Comparison of ENCODE assay signal across 25 cellular contexts in genomic region chr17:60371416-60371815, GRCh38. TPM values are rescaled to one million over a fixed set of nuclear protein-coding genes. Genes with fewer than 3 reads are reported as not detected.
DNase-seq lines count a peak whose midpoint lies in the region; ATAC-seq, FAIRE-seq and TF ChIP-seq lines count a peak whose summit lies in the region.
"Had no signal": no experiment of that assay in that cellular context is flagged by ENCODE, and none has a peak within 500 bp of the region (broad histone marks: within the 10 kb centered on the region; RNA-seq: fewer than 3 reads in every experiment).

No MANE protein-coding gene starts in this region.

- POLR2A ChIA-PET in HepG2 (lab: Yijun Ruan, JAX), result interaction anchor here (1.0 to 1.8 kb wide), 2 partner anchors 10 to 228 kb away, joined by 3 read pairs; partner anchors contain the start of gene PPM1D

- 98% methylated on average over 3 of the region's 3 CpGs for WGBS in HepG2 (ENCODE audit: low lambda C conversion rate)
- 94% methylated on average over 3 of the region's 3 CpGs for WGBS in right lobe of liver (ENCODE audit: insufficient coverage, low coverage, low lambda C conversion rate, missing lambda C conversion rate)

- peaks cover 35% of the 10 kb centered on the region for H3K79me2 ChIP-seq in HepG2 (ENCODE audit: insufficient read depth, low read length)

- ATAC-seq in HepG2, result no peak
- no peak for ATAC-seq in right lobe of liver
- no peak for ATAC-seq in naive B cell (ENCODE audit: low read depth in 2 of 2)
- ATAC-seq in GM18907 (IDR thresholded peaks at IDR 0.05; ENCODE audit: unreplicated experiment), result no peak
- ATAC-seq: GM12878, HCT116 had no signal

- no TSS peak for BruUV-seq in HepG2 (replicated peaks; lab: Mats Ljungman, UMichigan)

- H3K4me1 ChIP-seq in HepG2 (ENCODE audit: insufficient read depth, low read length), result peaks cover 19% of the 10 kb centered on the region
- peaks cover 0 to 12% (median 4%) of the 10 kb centered on the region in 4 donors for H3K4me1 ChIP-seq in right lobe of liver
- no peaks in the 10 kb centered on the region for H3K4me1 ChIP-seq in Peyer's patch
- H3K4me1 ChIP-seq in vagina, result no peaks in the 10 kb centered on the region
- H3K4me1 ChIP-seq: Caco-2 had no signal

- H3K36me3 Mint-ChIP-seq in naive B cell, result no peaks in the 10 kb centered on the region

- H4K20me1 ChIP-seq in HepG2 (ENCODE audit: insufficient read depth, low read length), result no peaks in the 10 kb centered on the region

- peaks cover 15 to 23% (median 18%) of the 10 kb centered on the region in 3 donors for H3K4me1 Mint-ChIP-seq in naive B cell

- H3K4me3 ChIP-seq in HepG2 (replicated peaks in 1 of 3; ENCODE audit: insufficient read depth in 1 of 3, low read depth in 2 of 3, low read length in 3 of 3), result no peak overlapping the region
- no peak overlapping the region for H3K4me3 ChIP-seq in right lobe of liver
- no peak overlapping the region for H3K4me3 ChIP-seq in SK-N-MC
- H3K4me3 ChIP-seq in Peyer's patch, result no peak overlapping the region
- no peak overlapping the region for H3K4me3 ChIP-seq in vagina
- H3K4me3 ChIP-seq: GM12878 had no signal

- H3K36me3 ChIP-seq in HepG2 (replicated peaks in 1 of 2; ENCODE audit: control insufficient read depth in 1 of 2, insufficient read depth in 2 of 2, low read length in 2 of 2) (no peaks in the 10 kb centered on the region), right lobe of liver (no peaks in the 10 kb centered on the region), SK-N-MC (ENCODE audit: insufficient read depth, low read length) (no peaks in the 10 kb centered on the region), Peyer's patch (no peaks in the 10 kb centered on the region), vagina (no peaks in the 10 kb centered on the region)

- no peak for FAIRE-seq in HepG2 (lab: Jason Lieb, UNC)
- FAIRE-seq: GM12878, GM19239, RCC 7860 had no signal

- peak overlapping the region in 1 of 8 donors; percentile 1 for H3K4me3 Mint-ChIP-seq in naive B cell

- TF ChIP-seq RAD21 in HepG2 (CRISPR knock-in tag; IDR thresholded peaks at IDR 0.05), result no peak

- H2AFZ ChIP-seq in HepG2 (ENCODE audit: low read length), result no peak overlapping the region

- H3K27ac ChIP-seq in HepG2 (ENCODE audit: extremely low read length, insufficient read depth, low read length) (no peak overlapping the region), right lobe of liver (no peak overlapping the region), SK-N-MC (0 out of 2 replicates have a peak overlapping the region, but pooled peaks have one; percentile 13), Peyer's patch (no peak overlapping the region), vagina (no peak overlapping the region)
- H3K27ac ChIP-seq: C4-2B had no signal

- DNase-seq in HepG2 (ENCODE audit: low spot score), result no peak
- no peak for DNase-seq in right lobe of liver
- no peak for DNase-seq in SK-N-MC (ENCODE audit: low read depth, low spot score)
- no peak for DNase-seq in naive B cell
- DNase-seq in DMS 273 treated with DMSO at 0.1 percent for 48 hours (lab: John Stamatoyannopoulos, UW), result no peak
- no peak for DNase-seq in Peyer's patch
- DNase-seq in vagina (ENCODE audit: extremely low spot score in 2 of 2), result no peak
- DNase-seq: Caco-2, DMS79, MM.1S, NCI-H1417, NCI-H2029, NCI-H2171 treated with DMSO at 0.1 percent for 48 hours, NCI-H82, SHP77 treated with DMSO at 0.1 percent for 48 hours, SW 1271 had no signal

- H3K4me2 ChIP-seq in HepG2 (ENCODE audit: low read depth, low read length), result 0 out of 2 replicates have a peak overlapping the region, but pooled peaks have one; percentile 23

- TF ChIP-seq POLR2A in HepG2 (IDR thresholded peaks at IDR 0.05; ENCODE audit: insufficient read depth in 1 of 2, low read depth in 2 of 2, low read length in 2 of 2) (no peak), right lobe of liver (IDR thresholded peaks at IDR 0.05) (no peak), Peyer's patch (IDR thresholded peaks at IDR 0.05) (no peak), vagina (IDR thresholded peaks at IDR 0.05) (no peak)

- in situ Hi-C loops in HepG2 (cut with HindIII; ENCODE audit: extremely low pct_ligation_motif_present, low pct_unique_long_range_greater_than_20kb), result no loop called here

- H3K27me3 Mint-ChIP-seq in naive B cell, result no peaks in the 10 kb centered on the region

- intact Hi-C loops in HepG2 (cut with micrococcal nuclease; ENCODE audit: unreplicated experiment), result loop anchor here (10.0 kb wide), 1 partner anchor 47 kb away; no protein-coding TSS in a partner anchor
- intact Hi-C loops in right lobe of liver (cut with DNase I), result no loop called here
- intact Hi-C loops in vagina (cut with DNase I), result no loop called here

- no peak for TF ChIP-seq CTCF in HepG2 (CRISPR knock-in tag; IDR thresholded peaks at IDR 0.05)
- TF ChIP-seq CTCF in right lobe of liver (IDR thresholded peaks at IDR 0.05), result no peak
- no peak for TF ChIP-seq CTCF in Peyer's patch (IDR thresholded peaks at IDR 0.05)
- no peak for TF ChIP-seq CTCF in vagina (IDR thresholded peaks at IDR 0.05)

- no peaks in the 10 kb centered on the region for H3K9me3 ChIP-seq in HepG2 (ENCODE audit: low read length)
- no peaks in the 10 kb centered on the region for H3K9me3 ChIP-seq in right lobe of liver
- H3K9me3 ChIP-seq in SK-N-MC (ENCODE audit: low read depth, low read length), result no peaks in the 10 kb centered on the region
- no peaks in the 10 kb centered on the region for H3K9me3 ChIP-seq in Peyer's patch
- H3K9me3 ChIP-seq in vagina, result no peaks in the 10 kb centered on the region
- H3K9me3 ChIP-seq: Caco-2 had no signal

- H3K9me3 Mint-ChIP-seq in naive B cell, result no peaks in the 10 kb centered on the region

- H3K27ac Mint-ChIP-seq in naive B cell, result peak overlapping the region in 4 of 6 donors; percentile 33 to 68 (median 48)

- no peak overlapping the region for H3K9ac ChIP-seq in HepG2 (ENCODE audit: insufficient read depth, low read depth, low read length)
- no peak overlapping the region for H3K9ac ChIP-seq in SK-N-MC (ENCODE audit: insufficient read length)

- H3K27me3 ChIP-seq in HepG2 (ENCODE audit: control insufficient read depth in 1 of 2, insufficient read depth in 2 of 2, low read length in 2 of 2), result no peaks in the 10 kb centered on the region
- no peaks in the 10 kb centered on the region for H3K27me3 ChIP-seq in right lobe of liver
- no peaks in the 10 kb centered on the region for H3K27me3 ChIP-seq in Peyer's patch
- H3K27me3 ChIP-seq in vagina, result no peaks in the 10 kb centered on the region

- TF ChIP-seq EP300 in HepG2 (IDR thresholded peaks at IDR 0.05; ENCODE audit: low read depth in 2 of 2, low read length in 2 of 2), result no peak
- TF ChIP-seq EP300 in HepG2 (CRISPR knock-in tag; IDR thresholded peaks at IDR 0.05; ENCODE audit: borderline replicate concordance), result no peak

- CTCF ChIA-PET in HepG2 (lab: Yijun Ruan, JAX; ENCODE audit: low intra/inter-chr PET ratio, low total read pairs), result no interaction called here

RNA-seq across cellular contexts. Expression of gene USP32, which starts 20.5 kb away (rescaled TPM):
- 39.9 and 52.9 TPM in 2 replicates for total RNA-seq in HepG2 (2016; rRNA removed; fragmentation: Illumina TruSeq; extraction: Trizol)
- 12.8 and 14.5 TPM in 2 replicates for total RNA-seq in HepG2 (2016; cell fraction: cytosol; rRNA removed; fragmentation: Illumina TruSeq; extraction: Trizol; ENCODE audit: low read depth)
- total RNA-seq in HepG2 (2016; cell fraction: insoluble cytoplasmic fraction; rRNA removed; fragmentation: Illumina TruSeq; extraction: Trizol), result 40.0 and 51.5 TPM in 2 replicates
- 25.1 and 28.6 TPM in 2 replicates for total RNA-seq in HepG2 (2016; cell fraction: membrane; rRNA removed; fragmentation: Illumina TruSeq; extraction: Trizol)
- total RNA-seq in HepG2 (2016; cell fraction: nucleus; rRNA removed; fragmentation: Illumina TruSeq; extraction: Trizol), result 40.8 and 45.7 TPM in 2 replicates
- polyA plus RNA-seq in HepG2 (2011; rRNA removed), result 24.9 and 25.6 TPM in 2 replicates
- polyA plus RNA-seq in HepG2 (2011; cell fraction: cytosol; rRNA removed), result 11.6 and 17.6 TPM in 2 replicates
- 13.1 and 18.9 TPM in 2 replicates for polyA plus RNA-seq in HepG2 (2011; cell fraction: nucleus; rRNA removed)
- 23.3 and 24.2 TPM in 2 replicates for polyA plus RNA-seq in HepG2 (2012)
- polyA plus RNA-seq in HepG2 (2016; cell fraction: cytosol; fragmentation: Illumina TruSeq; extraction: Trizol; ENCODE audit: low read depth), result 1.5 and 1.6 TPM in 2 replicates
- 33.3 and 35.1 TPM in 2 replicates for polyA plus RNA-seq in HepG2 (2016; cell fraction: insoluble cytoplasmic fraction; fragmentation: Illumina TruSeq; extraction: Trizol; ENCODE audit: low read depth)
- polyA plus RNA-seq in HepG2 (2016; cell fraction: membrane; fragmentation: Illumina TruSeq; extraction: Trizol; ENCODE audit: low read depth), result 7.6 and 9.5 TPM in 2 replicates
- polyA plus RNA-seq in HepG2 (2016; cell fraction: nucleus; fragmentation: Illumina TruSeq; extraction: Trizol; ENCODE audit: insufficient read depth, low read depth), result 26.1 and 32.2 TPM in 2 replicates
- polyA minus RNA-seq in HepG2 (2011; rRNA and poly(A)+ RNA removed; ENCODE audit: low replicate concordance), result 27.9 and 28.2 TPM in 2 replicates
- 23.9 and 34.8 TPM in 2 replicates for polyA minus RNA-seq in HepG2 (2011; cell fraction: cytosol; rRNA and poly(A)+ RNA removed)
- 57.9 and 63.0 TPM in 2 replicates for polyA minus RNA-seq in HepG2 (2011; cell fraction: nucleus; rRNA and poly(A)+ RNA removed)
- total RNA-seq in right lobe of liver, result 10 to 100 TPM; 24.8 to 44.2 (median 33.5) TPM
- 10 to 100 TPM in 4 of 6 donors, 1 to 10 TPM in 1, not detected in 1; 7.3 to 16.2 (median 14.1) TPM for polyA plus RNA-seq in naive B cell (ENCODE audit: low read depth in 6 of 6)
- 10 to 100 TPM; 31.5 to 52.8 (median 48.6) TPM for total RNA-seq in Peyer's patch
- total RNA-seq in vagina, result 63.6 TPM

RNA-seq across cellular contexts. Expression of gene CHCT1, which starts 50.9 kb away (rescaled TPM):
- total RNA-seq in HepG2 (2016; rRNA removed; fragmentation: Illumina TruSeq; extraction: Trizol), result not detected in 2 replicates
- total RNA-seq in HepG2 (2016; cell fraction: cytosol; rRNA removed; fragmentation: Illumina TruSeq; extraction: Trizol; ENCODE audit: low read depth), result not detected in 2 replicates
- not detected in 2 replicates for total RNA-seq in HepG2 (2016; cell fraction: insoluble cytoplasmic fraction; rRNA removed; fragmentation: Illumina TruSeq; extraction: Trizol)
- total RNA-seq in HepG2 (2016; cell fraction: membrane; rRNA removed; fragmentation: Illumina TruSeq; extraction: Trizol), result not detected in 2 replicates
- not detected in 2 replicates for total RNA-seq in HepG2 (2016; cell fraction: nucleus; rRNA removed; fragmentation: Illumina TruSeq; extraction: Trizol)
- not detected in 2 replicates for polyA plus RNA-seq in HepG2 (2011; rRNA removed)
- polyA plus RNA-seq in HepG2 (2011; cell fraction: cytosol; rRNA removed), result not detected in 2 replicates
- not detected in 2 replicates for polyA plus RNA-seq in HepG2 (2011; cell fraction: nucleus; rRNA removed)
- not detected in 2 replicates for polyA plus RNA-seq in HepG2 (2012)
- polyA plus RNA-seq in HepG2 (2016; cell fraction: cytosol; fragmentation: Illumina TruSeq; extraction: Trizol; ENCODE audit: low read depth), result not detected in 2 replicates
- polyA plus RNA-seq in HepG2 (2016; cell fraction: insoluble cytoplasmic fraction; fragmentation: Illumina TruSeq; extraction: Trizol; ENCODE audit: low read depth), result not detected in 2 replicates
- not detected in 2 replicates for polyA plus RNA-seq in HepG2 (2016; cell fraction: membrane; fragmentation: Illumina TruSeq; extraction: Trizol; ENCODE audit: low read depth)
- polyA plus RNA-seq in HepG2 (2016; cell fraction: nucleus; fragmentation: Illumina TruSeq; extraction: Trizol; ENCODE audit: insufficient read depth, low read depth), result not detected in 2 replicates
- not detected in 2 replicates for polyA minus RNA-seq in HepG2 (2011; rRNA and poly(A)+ RNA removed; ENCODE audit: low replicate concordance)
- not detected in 2 replicates for polyA minus RNA-seq in HepG2 (2011; cell fraction: cytosol; rRNA and poly(A)+ RNA removed)
- not detected in 2 replicates for polyA minus RNA-seq in HepG2 (2011; cell fraction: nucleus; rRNA and poly(A)+ RNA removed)
- total RNA-seq in right lobe of liver, result not detected
- under 1 TPM in 1 of 6 donors, not detected in 5; 0.45 TPM for polyA plus RNA-seq in naive B cell (ENCODE audit: low read depth in 6 of 6)
- total RNA-seq in Peyer's patch, result not detected
- not detected for total RNA-seq in vagina
- total RNA-seq: A172, Caco-2, G401, NCI-H460 had no signal
